In the genomic region with DNA sequence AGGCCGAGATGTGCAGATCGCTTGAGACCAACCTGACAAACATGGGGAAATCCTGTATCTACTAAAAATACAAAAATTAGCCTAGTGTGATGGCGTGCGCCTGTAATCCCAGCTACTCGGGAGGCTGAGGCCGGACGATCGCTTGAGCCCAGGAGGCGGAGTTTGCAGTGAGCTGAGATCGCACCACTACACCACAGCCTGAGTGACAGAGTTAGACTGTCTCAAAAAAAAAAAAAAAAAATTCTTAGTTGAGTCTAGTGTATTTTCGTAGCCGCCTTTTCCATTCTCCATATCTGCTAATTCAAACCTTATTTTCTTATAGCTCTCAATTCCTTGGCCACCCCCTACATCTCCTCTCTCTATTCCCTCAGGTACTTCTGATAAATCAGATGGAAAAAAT, we compare ENCODE assay signal across 2 cellular contexts.
TF ChIP-seq lines count a peak whose summit lies in the region.

No MANE protein-coding gene starts in this region.

TF ChIP-seq in SK-N-SH, 30 proteins besides CTCF, POLR2A, EP300 and RAD21:
- TF ChIP-seq IRF3 (IDR thresholded peaks at IDR 0.05; ENCODE audit: low read depth, low read length) = no peak
- TF ChIP-seq SIN3A (IDR thresholded peaks at IDR 0.05; ENCODE audit: borderline replicate concordance, low read depth, low read length) = peak; percentile 3; the same call in 1 of the 2 replicates
- TF ChIP-seq TEAD4 (IDR thresholded peaks at IDR 0.05; ENCODE audit: borderline replicate concordance, insufficient read depth) = no peak

TF ChIP-seq in SK-N-SH treated with all-trans-retinoic acid at 6 μM for 48 hours, 23 proteins besides CTCF, POLR2A, EP300 and RAD21 (continued from another document):
- TF ChIP-seq TSHZ2 (CRISPR knock-in tag; IDR thresholded peaks at IDR 0.05) (no peak), TCF4 (CRISPR knock-in tag; IDR thresholded peaks at IDR 0.05; ENCODE audit: borderline replicate concordance) (no peak), ZNF70 (CRISPR knock-in tag; IDR thresholded peaks at IDR 0.05) (no peak), ISL1 (CRISPR knock-in tag; IDR thresholded peaks at IDR 0.05) (no peak), RARB (CRISPR knock-in tag; IDR thresholded peaks at IDR 0.05) (no peak), GLIS3 (CRISPR knock-in tag; IDR thresholded peaks at IDR 0.05) (no peak), BACH2 (CRISPR knock-in tag; IDR thresholded peaks at IDR 0.05; ENCODE audit: borderline replicate concordance) (no peak), CSRNP3 (CRISPR knock-in tag; IDR thresholded peaks at IDR 0.05) (no peak), ZNF565 (CRISPR knock-in tag; conservative IDR thresholded peaks at IDR 0.05; ENCODE audit: low read depth) (no peak)
- TF ChIP-seq, protein P1, sequence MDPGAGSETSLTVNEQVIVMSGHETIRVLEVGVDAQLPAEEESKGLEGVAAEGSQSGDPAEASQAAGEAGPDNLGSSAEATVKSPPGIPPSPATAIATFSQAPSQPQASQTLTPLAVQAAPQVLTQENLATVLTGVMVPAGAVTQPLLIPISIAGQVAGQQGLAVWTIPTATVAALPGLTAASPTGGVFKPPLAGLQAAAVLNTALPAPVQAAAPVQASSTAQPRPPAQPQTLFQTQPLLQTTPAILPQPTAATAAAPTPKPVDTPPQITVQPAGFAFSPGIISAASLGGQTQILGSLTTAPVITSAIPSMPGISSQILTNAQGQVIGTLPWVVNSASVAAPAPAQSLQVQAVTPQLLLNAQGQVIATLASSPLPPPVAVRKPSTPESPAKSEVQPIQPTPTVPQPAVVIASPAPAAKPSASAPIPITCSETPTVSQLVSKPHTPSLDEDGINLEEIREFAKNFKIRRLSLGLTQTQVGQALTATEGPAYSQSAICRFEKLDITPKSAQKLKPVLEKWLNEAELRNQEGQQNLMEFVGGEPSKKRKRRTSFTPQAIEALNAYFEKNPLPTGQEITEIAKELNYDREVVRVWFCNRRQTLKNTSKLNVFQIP (CRISPR knock-in tag; IDR thresholded peaks at IDR 0.05; ENCODE audit: borderline replicate concordance, low read depth) = no peak
- TF ChIP-seq, protein P2, sequence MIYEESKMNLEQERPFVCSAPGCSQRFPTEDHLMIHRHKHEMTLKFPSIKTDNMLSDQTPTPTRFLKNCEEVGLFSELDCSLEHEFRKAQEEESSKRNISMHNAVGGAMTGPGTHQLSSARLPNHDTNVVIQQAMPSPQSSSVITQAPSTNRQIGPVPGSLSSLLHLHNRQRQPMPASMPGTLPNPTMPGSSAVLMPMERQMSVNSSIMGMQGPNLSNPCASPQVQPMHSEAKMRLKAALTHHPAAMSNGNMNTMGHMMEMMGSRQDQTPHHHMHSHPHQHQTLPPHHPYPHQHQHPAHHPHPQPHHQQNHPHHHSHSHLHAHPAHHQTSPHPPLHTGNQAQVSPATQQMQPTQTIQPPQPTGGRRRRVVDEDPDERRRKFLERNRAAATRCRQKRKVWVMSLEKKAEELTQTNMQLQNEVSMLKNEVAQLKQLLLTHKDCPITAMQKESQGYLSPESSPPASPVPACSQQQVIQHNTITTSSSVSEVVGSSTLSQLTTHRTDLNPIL (CRISPR knock-in tag; IDR thresholded peaks at IDR 0.05; ENCODE audit: low read depth) = no peak
- TF ChIP-seq, protein P3, sequence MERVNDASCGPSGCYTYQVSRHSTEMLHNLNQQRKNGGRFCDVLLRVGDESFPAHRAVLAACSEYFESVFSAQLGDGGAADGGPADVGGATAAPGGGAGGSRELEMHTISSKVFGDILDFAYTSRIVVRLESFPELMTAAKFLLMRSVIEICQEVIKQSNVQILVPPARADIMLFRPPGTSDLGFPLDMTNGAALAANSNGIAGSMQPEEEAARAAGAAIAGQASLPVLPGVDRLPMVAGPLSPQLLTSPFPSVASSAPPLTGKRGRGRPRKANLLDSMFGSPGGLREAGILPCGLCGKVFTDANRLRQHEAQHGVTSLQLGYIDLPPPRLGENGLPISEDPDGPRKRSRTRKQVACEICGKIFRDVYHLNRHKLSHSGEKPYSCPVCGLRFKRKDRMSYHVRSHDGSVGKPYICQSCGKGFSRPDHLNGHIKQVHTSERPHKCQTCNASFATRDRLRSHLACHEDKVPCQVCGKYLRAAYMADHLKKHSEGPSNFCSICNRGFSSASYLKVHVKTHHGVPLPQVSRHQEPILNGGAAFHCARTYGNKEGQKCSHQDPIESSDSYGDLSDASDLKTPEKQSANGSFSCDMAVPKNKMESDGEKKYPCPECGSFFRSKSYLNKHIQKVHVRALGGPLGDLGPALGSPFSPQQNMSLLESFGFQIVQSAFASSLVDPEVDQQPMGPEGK (CRISPR knock-in tag; IDR thresholded peaks at IDR 0.05; ENCODE audit: borderline replicate concordance) = no peak
